ENCODE assay signal across 13 cellular contexts in genomic region chr11:29019960-29020683, GRCh38.
A peak's percentile ranks its signal among the peaks of the same experiment; 100 is the strongest.
DNase-seq lines count a peak whose midpoint lies in the region; ATAC-seq and TF ChIP-seq lines count a peak whose summit lies in the region.
"Had no signal": no experiment of that assay in that cellular context is flagged by ENCODE, and none has a peak within 500 bp of the region (broad histone marks: within the 10 kb centered on the region; RNA-seq: fewer than 3 reads in every experiment).

No MANE protein-coding gene starts in this region.

- no TSS peak for BruUV-seq in Calu3 (replicated peaks; lab: Mats Ljungman, UMichigan)

- H3K36me3 Mint-ChIP-seq in Calu3 (ENCODE audit: insufficient read depth, unreplicated experiment), result no peaks in the 10 kb centered on the region
- H3K36me3 Mint-ChIP-seq in activated CD8-positive, alpha-beta T cell treated with anti-CD3 and anti-CD28 coated beads, Interleukin-2, amount 10 ng/mL, durations not matched to agents 7 days and 5 days (ENCODE audit: low read depth), result no peaks in the 10 kb centered on the region

- POLR2A ChIA-PET in activated CD8-positive, alpha-beta T cell treated with anti-CD3 and anti-CD28 coated beads, Interleukin-2, amount 10 ng/mL, durations not matched to agents 7 days and 5 days (lab: Charles Lee), result no interaction called here

- CTCF ChIA-PET in Calu3 (lab: Charles Lee), result interaction anchor here (0.8 to 2.2 kb wide), 13 partner anchors 9 to 1321 kb away, joined by 3 to 11 read pairs (median 3); partner anchors contain the start of genes KIF18A and METTL15
- CTCF ChIA-PET in activated CD8-positive, alpha-beta T cell treated with anti-CD3 and anti-CD28 coated beads, Interleukin-2, amount 10 ng/mL, durations not matched to agents 7 days and 5 days (lab: Charles Lee), result no interaction called here

- no peak overlapping the region for H3K4me3 Mint-ChIP-seq in Calu3 (ENCODE audit: low read depth, unreplicated experiment)
- H3K4me3 Mint-ChIP-seq in activated CD8-positive, alpha-beta T cell treated with anti-CD3 and anti-CD28 coated beads, Interleukin-2, amount 10 ng/mL, durations not matched to agents 7 days and 5 days, result no peak overlapping the region
- H3K4me3 Mint-ChIP-seq: central memory CD8-positive, alpha-beta T cell had no signal

- no peaks in the 10 kb centered on the region for H3K9me3 Mint-ChIP-seq in Calu3 (ENCODE audit: low read depth, unreplicated experiment)
- H3K9me3 Mint-ChIP-seq in activated CD8-positive, alpha-beta T cell treated with anti-CD3 and anti-CD28 coated beads, Interleukin-2, amount 10 ng/mL, durations not matched to agents 7 days and 5 days (ENCODE audit: insufficient read depth), result peaks cover 18% of the 10 kb centered on the region

- peak overlapping the region; percentile 34 for H3K27ac Mint-ChIP-seq in Calu3 (ENCODE audit: unreplicated experiment)
- no peak overlapping the region for H3K27ac Mint-ChIP-seq in activated CD8-positive, alpha-beta T cell treated with anti-CD3 and anti-CD28 coated beads, Interleukin-2, amount 10 ng/mL, durations not matched to agents 7 days and 5 days

- no peak for ATAC-seq in activated CD8-positive, alpha-beta T cell treated with anti-CD3 and anti-CD28 coated beads, Interleukin-2, amount 10 ng/mL, durations not matched to agents 7 days and 5 days
- ATAC-seq in GM18868 (IDR thresholded peaks at IDR 0.05; ENCODE audit: unreplicated experiment) (no peak), GM18519 (IDR thresholded peaks at IDR 0.05; ENCODE audit: low FRiP score, unreplicated experiment) (no peak)
- ATAC-seq: left lobe of liver had no signal

- intact Hi-C loops in Calu3 (cut with micrococcal nuclease; ENCODE audit: unreplicated experiment), result loop anchor here (2.0 to 5.0 kb wide), 5 partner anchors 137 to 317 kb away; no protein-coding TSS in a partner anchor

- peak; percentile 38 for DNase-seq in Calu3
- DNase-seq in LHCN-M2 (ENCODE audit: low read depth), result peak; percentile 72
- peak; percentile 55 for DNase-seq in astrocyte of the hippocampus (ENCODE audit: low read depth, low spot score)
- DNase-seq in lung microvascular endothelial cell (ENCODE audit: low read depth in 2 of 2), result peak; percentile 45 to 74
- DNase-seq in LoVo (ENCODE audit: low spot score), result no peak
- no peak for DNase-seq in activated CD8-positive, alpha-beta T cell treated with anti-CD3 and anti-CD28 coated beads, Interleukin-2, amount 10 ng/mL, durations not matched to agents 7 days and 5 days
- DNase-seq: activated CD4-positive, alpha-beta T cell treated with anti-CD3 and anti-CD28 coated beads, Interleukin-2, amount 50 U/mL, for 1 hour; stimulated activated CD4-positive, alpha-beta T cell treated with anti-CD3 and anti-CD28 coated beads, Interleukin-12 subunit alpha, Interleukin-12 subunit beta, amount 100 ng/mL, for 4 hours; substantia nigra had no signal

- H3K27me3 Mint-ChIP-seq in Calu3 (ENCODE audit: unreplicated experiment), result no peaks in the 10 kb centered on the region
- H3K27me3 Mint-ChIP-seq in activated CD8-positive, alpha-beta T cell treated with anti-CD3 and anti-CD28 coated beads, Interleukin-2, amount 10 ng/mL, durations not matched to agents 7 days and 5 days (ENCODE audit: low read depth), result no peaks in the 10 kb centered on the region
- H3K27me3 Mint-ChIP-seq: central memory CD8-positive, alpha-beta T cell had no signal

- TF ChIP-seq CTCF in Calu3 (IDR thresholded peaks at IDR 0.05; ENCODE audit: unreplicated experiment), result peak; percentile 44

- peaks cover 37% of the 10 kb centered on the region for H3K4me1 Mint-ChIP-seq in Calu3 (ENCODE audit: low read depth, unreplicated experiment)
- no peaks in the 10 kb centered on the region for H3K4me1 Mint-ChIP-seq in activated CD8-positive, alpha-beta T cell treated with anti-CD3 and anti-CD28 coated beads, Interleukin-2, amount 10 ng/mL, durations not matched to agents 7 days and 5 days (ENCODE audit: low read depth)
- H3K4me1 Mint-ChIP-seq: central memory CD8-positive, alpha-beta T cell had no signal

Comparison
In these comparisons a context has a peak if more than half of its experiments do, and no peak if none do; other contexts are left out.
1. DNase-seq: peak in Calu3 (single experiment), LHCN-M2 (single experiment), astrocyte of the hippocampus (single experiment) and lung microvascular endothelial cell (2 of 2); none in LoVo (single experiment) and activated CD8-positive, alpha-beta T cell treated with anti-CD3 and anti-CD28 coated beads, Interleukin-2, amount 10 ng/mL, durations not matched to agents 7 days and 5 days (single experiment).